ENCODE assay signal across 9 cellular contexts in genomic region chr20:3784226-3784853, GRCh38. TPM values are rescaled to one million over a fixed set of nuclear protein-coding genes. Genes with fewer than 3 reads are reported as not detected.
DNase-seq lines count a peak whose midpoint lies in the region; ATAC-seq, FAIRE-seq and TF ChIP-seq lines count a peak whose summit lies in the region.
"Had no signal": no experiment of that assay in that cellular context is flagged by ENCODE, and none has a peak within 500 bp of the region (broad histone marks: within the 10 kb centered on the region; RNA-seq: fewer than 3 reads in every experiment).

No MANE protein-coding gene starts in this region.

- peak overlapping the region; percentile 17 for H3K4me3 Mint-ChIP-seq in progenitor cell of endocrine pancreas (ENCODE audit: low read depth)

- H3K56ac ChIP-seq in H1 (replicated peaks; ENCODE audit: insufficient read length, low read depth, low read length), result no peak overlapping the region

- no peaks in the 10 kb centered on the region for H3K9me3 Mint-ChIP-seq in progenitor cell of endocrine pancreas (ENCODE audit: low read depth)

- no peak overlapping the region for H2BK20ac ChIP-seq in H1 (ENCODE audit: low read length)

- CTCF ChIA-PET in H1 (lab: Charles Lee; ENCODE audit: partially characterized antibody), result interaction anchor here (1.3 to 9.5 kb wide), 4 partner anchors 33 to 300 kb away, joined by 3 to 128 read pairs (median 17); partner anchors contain the start of gene AP5S1

- H3K18ac ChIP-seq in H1 (ENCODE audit: extremely low read depth, low read length), result no peak overlapping the region

- TF ChIP-seq RAD21 in H1 (IDR thresholded peaks at IDR 0.05 in 1 of 2, conservative IDR thresholded peaks at IDR 0.05 in 1 of 2; ENCODE audit: low read depth in 2 of 2, low read length in 2 of 2), result no peak

- H3K27me3 Mint-ChIP-seq in progenitor cell of endocrine pancreas, result peaks cover 16% of the 10 kb centered on the region

- H2AK5ac ChIP-seq in H1 (ENCODE audit: low read depth, low read length), result no peak overlapping the region

- no peak overlapping the region for H4K5ac ChIP-seq in H1 (ENCODE audit: insufficient read length, low read depth, low read length)

- H3K4me3 ChIP-seq in H1 (ENCODE audit: extremely low read depth in 1 of 4, insufficient read depth in 2 of 4, low read depth in 3 of 4, low read length in 4 of 4), result no peak overlapping the region
- H3K4me3 ChIP-seq: mucosa of descending colon had no signal

- POLR2A ChIA-PET in H1 (lab: Charles Lee; ENCODE audit: partially characterized antibody), result interaction anchor here (0.9 to 3.9 kb wide), 7 partner anchors 15 to 144 kb away, joined by 3 to 20 read pairs (median 3); partner anchors contain the start of genes ADISSP and AP5S1

- TF ChIP-seq CTCF in H1 (IDR thresholded peaks at IDR 0.05; ENCODE audit: control extremely low read depth in 1 of 3, insufficient read depth in 1 of 3, low read depth in 1 of 3, low read length in 3 of 3), result no peak
- no peak for TF ChIP-seq CTCF in progenitor cell of endocrine pancreas (IDR thresholded peaks at IDR 0.05; ENCODE audit: unreplicated experiment)

- WGBS in H1 (ENCODE audit: extremely low coverage in 1 of 2, insufficient coverage in 1 of 2, insufficient read length in 1 of 2, insufficient replicate concordance in 2 of 2, low coverage in 1 of 2, low lambda C conversion rate in 2 of 2, missing lambda C conversion rate in 1 of 2), 2 experiments, result 87% methylated on average over 12 of the region's 17 CpGs; no CpG with 5 or more reads in 1 of the 2 experiments

- DNase-seq in COLO668 (lab: John Stamatoyannopoulos, UW; ENCODE audit: unreplicated experiment) (peak; percentile 40), H1 (ENCODE audit: low read depth in 1 of 2, low spot score in 2 of 2) (no peak), progenitor cell of endocrine pancreas (ENCODE audit: low spot score, unreplicated experiment) (no peak), dedifferentiated amniotic fluid mesenchymal stem cell (ENCODE audit: extremely low spot score) (no peak), NCI-H1436 (lab: John Stamatoyannopoulos, UW) (no peak)

- no peak for TF ChIP-seq POLR2A in H1 (IDR thresholded peaks at IDR 0.05; ENCODE audit: control extremely low read depth in 1 of 2, low read depth in 2 of 2, low read length in 2 of 2)

- no peak overlapping the region for H2AFZ ChIP-seq in H1 (ENCODE audit: low read length)

- H3K9me3 ChIP-seq in H1 (ENCODE audit: insufficient read depth in 2 of 2, low read depth in 1 of 2, low read length in 1 of 2), result no peaks in the 10 kb centered on the region
- H3K9me3 ChIP-seq: mucosa of descending colon had no signal

- TF ChIP-seq EP300 in H1 (IDR thresholded peaks at IDR 0.05; ENCODE audit: borderline replicate concordance in 1 of 2, low read depth in 2 of 2, low read length in 2 of 2), result no peak

- H3K9ac ChIP-seq in H1 (replicated peaks in 1 of 4; ENCODE audit: extremely low read depth in 1 of 4, low read depth in 3 of 4, low read length in 3 of 4), result no peak overlapping the region

- H3K4me1 Mint-ChIP-seq in progenitor cell of endocrine pancreas (ENCODE audit: low read depth), result peaks cover 19% of the 10 kb centered on the region

- H3K79me2 ChIP-seq in H1 (ENCODE audit: control insufficient read depth in 1 of 2, insufficient read depth in 2 of 2, low read length in 2 of 2), result peaks cover 0 to 10% of the 10 kb centered on the region in 2 experiments; a peak in 1 of 4 replicates

- no peak overlapping the region for H3K4ac ChIP-seq in H1 (replicated peaks; ENCODE audit: insufficient read length, low read depth, low read length)

- H2BK5ac ChIP-seq in H1 (ENCODE audit: low read depth, low read length), result no peak overlapping the region; the same call in 1 of the 2 replicates

- no peak overlapping the region; a peak in 1 of 4 replicates for H3K4me2 ChIP-seq in H1 (ENCODE audit: insufficient read depth in 1 of 2, low read depth in 2 of 2, low read length in 2 of 2)

- peak overlapping the region; percentile 60; the same call in 1 of the 2 replicates for H2BK12ac ChIP-seq in H1 (ENCODE audit: low read depth, low read length)

- H4K91ac ChIP-seq in H1 (replicated peaks; ENCODE audit: insufficient read length, low read length), result no peak overlapping the region

- peaks cover 6% of the 10 kb centered on the region; the same call in 1 of the 2 replicates for H3K23me2 ChIP-seq in H1 (ENCODE audit: low read depth, low read length)

- no peak overlapping the region for H3K27ac ChIP-seq in H1 (ENCODE audit: low read depth, low read length)

- H4K8ac ChIP-seq in H1 (ENCODE audit: extremely low read depth, insufficient read depth, low read length), result no peak overlapping the region; the same call in 1 of the 2 replicates

- peaks cover 11% of the 10 kb centered on the region for H3K79me1 ChIP-seq in H1 (ENCODE audit: low read depth, low read length)

- no peak for FAIRE-seq in H1 (lab: Jason Lieb, UNC)

- no peak overlapping the region for H3K27ac Mint-ChIP-seq in progenitor cell of endocrine pancreas

- H3K14ac ChIP-seq in H1 (ENCODE audit: insufficient read length), result no peak overlapping the region

- H4K20me1 ChIP-seq in H1 (replicated peaks in 1 of 2; ENCODE audit: control insufficient read depth in 1 of 2, insufficient read depth in 2 of 2, low read length in 2 of 2), result peaks cover 7 to 11% of the 10 kb centered on the region in 2 experiments

- H3K36me3 ChIP-seq in H1 (ENCODE audit: control insufficient read depth in 2 of 4, insufficient read depth in 4 of 4, low read length in 3 of 4), result peaks cover 0 to 5% (median 0%) of the 10 kb centered on the region in 4 experiments; a peak in 2 of 8 replicates

- ATAC-seq in GM19351 (IDR thresholded peaks at IDR 0.05; ENCODE audit: unreplicated experiment) (no peak), HG02981 (IDR thresholded peaks at IDR 0.05; ENCODE audit: unreplicated experiment) (no peak)
- ATAC-seq: mucosa of descending colon had no signal

- peaks cover 0 to 16% (median 6%) of the 10 kb centered on the region in 4 experiments; a peak in 6 of 7 replicates for H3K4me1 ChIP-seq in H1 (replicated peaks in 1 of 4; ENCODE audit: control insufficient read depth in 3 of 4, insufficient read depth in 4 of 4, low read length in 3 of 4)

- H3K27me3 ChIP-seq in H1 (replicated peaks in 1 of 4; ENCODE audit: control insufficient read depth in 3 of 4, extremely low read depth in 1 of 4, insufficient read depth in 3 of 4, low read length in 3 of 4), result peaks cover 0 to 9% (median 5%) of the 10 kb centered on the region in 4 experiments; a peak in 5 of 7 replicates

- H2BK120ac ChIP-seq in H1 (replicated peaks; ENCODE audit: low read depth, low read length), result no peak overlapping the region

- no peak overlapping the region for H3K23ac ChIP-seq in H1 (ENCODE audit: insufficient read length)

- H3K36me3 Mint-ChIP-seq in progenitor cell of endocrine pancreas (ENCODE audit: insufficient read depth), result peaks cover 4% of the 10 kb centered on the region

- no peak overlapping the region for H2BK15ac ChIP-seq in H1 (ENCODE audit: low read length)

RNA-seq across cellular contexts. Expression of gene CENPB, which starts 2.2 kb away (rescaled TPM):
- polyA plus RNA-seq in PFSK-1 (2012; ENCODE audit: insufficient read length, low read depth), result 141 TPM
- total RNA-seq in H1 (2021; fragmentation: NEBNext Ultra II Directional; extraction: Animal tissue kit (Norgen Biotek cat#: 25700)), result 51.6 and 52.8 TPM in 2 replicates
- polyA plus RNA-seq in H1 (2011; rRNA removed), result 17.7 and 25.2 TPM in 2 replicates
- polyA plus RNA-seq in H1 (2011; cell fraction: cytosol; rRNA removed), result 27.2 TPM
- 20.7 TPM for polyA plus RNA-seq in H1 (2011; cell fraction: nucleus; rRNA removed)
- polyA plus RNA-seq in H1 (2012, experiment 1 of 2), result 30.1 to 45.6 TPM (median 44.3 TPM) in 4 replicates
- polyA plus RNA-seq in H1 (2012, experiment 2 of 2), result 37.2 TPM
- polyA plus RNA-seq in H1 (2013, experiment 1 of 2), result 25.0 TPM
- polyA plus RNA-seq in H1 (2013, experiment 2 of 2), result 25.0 TPM
- polyA minus RNA-seq in H1 (2011; rRNA and poly(A)+ RNA removed), result 18.1 and 24.6 TPM in 2 replicates
- 29.3 TPM for polyA minus RNA-seq in H1 (2011; cell fraction: cytosol; rRNA and poly(A)+ RNA removed)
- polyA minus RNA-seq in H1 (2011; cell fraction: nucleus; rRNA and poly(A)+ RNA removed), result 17.5 TPM
- total RNA-seq in progenitor cell of endocrine pancreas, result 49.6 and 53.8 TPM in 2 replicates

RNA-seq across cellular contexts. Expression of gene SPEF1, which starts 3.1 kb away (rescaled TPM):
- 0.29 TPM for polyA plus RNA-seq in PFSK-1 (2012; ENCODE audit: insufficient read length, low read depth)
- 0.65 and 0.71 TPM in 2 replicates for total RNA-seq in H1 (2021; fragmentation: NEBNext Ultra II Directional; extraction: Animal tissue kit (Norgen Biotek cat#: 25700))
- 0.50 and 0.51 TPM in 2 replicates for polyA plus RNA-seq in H1 (2011; rRNA removed)
- 0.78 TPM for polyA plus RNA-seq in H1 (2011; cell fraction: cytosol; rRNA removed)
- 0.88 TPM for polyA plus RNA-seq in H1 (2011; cell fraction: nucleus; rRNA removed)
- polyA plus RNA-seq in H1 (2012, experiment 1 of 2), result 0.56 to 0.80 TPM (median 0.68 TPM) in 4 replicates
- polyA plus RNA-seq in H1 (2012, experiment 2 of 2), result 0.64 TPM
- 0.43 TPM for polyA plus RNA-seq in H1 (2013, experiment 1 of 2)
- polyA plus RNA-seq in H1 (2013, experiment 2 of 2), result 0.37 TPM
- 0.37 TPM in 1 of 2 replicates, not detected in the other for polyA minus RNA-seq in H1 (2011; rRNA and poly(A)+ RNA removed)
- not detected for polyA minus RNA-seq in H1 (2011; cell fraction: cytosol; rRNA and poly(A)+ RNA removed)
- 0.50 TPM for polyA minus RNA-seq in H1 (2011; cell fraction: nucleus; rRNA and poly(A)+ RNA removed)
- total RNA-seq in progenitor cell of endocrine pancreas, result 1.7 and 1.9 TPM in 2 replicates

RNA-seq across cellular contexts. Expression of gene CDC25B, which starts 11.8 kb away (rescaled TPM):
- 168 TPM for polyA plus RNA-seq in PFSK-1 (2012; ENCODE audit: insufficient read length, low read depth)
- total RNA-seq in H1 (2021; fragmentation: NEBNext Ultra II Directional; extraction: Animal tissue kit (Norgen Biotek cat#: 25700)), result 30.3 and 31.2 TPM in 2 replicates
- 21.7 and 32.4 TPM in 2 replicates for polyA plus RNA-seq in H1 (2011; rRNA removed)
- 21.8 TPM for polyA plus RNA-seq in H1 (2011; cell fraction: cytosol; rRNA removed)
- polyA plus RNA-seq in H1 (2011; cell fraction: nucleus; rRNA removed), result 69.1 TPM
- polyA plus RNA-seq in H1 (2012, experiment 1 of 2), result 28.3 to 33.6 TPM (median 29.7 TPM) in 4 replicates
- 28.7 TPM for polyA plus RNA-seq in H1 (2012, experiment 2 of 2)
- polyA plus RNA-seq in H1 (2013, experiment 1 of 2), result 18.1 TPM
- polyA plus RNA-seq in H1 (2013, experiment 2 of 2), result 16.5 TPM
- 12.9 and 21.6 TPM in 2 replicates for polyA minus RNA-seq in H1 (2011; rRNA and poly(A)+ RNA removed)
- polyA minus RNA-seq in H1 (2011; cell fraction: cytosol; rRNA and poly(A)+ RNA removed), result 19.9 TPM
- polyA minus RNA-seq in H1 (2011; cell fraction: nucleus; rRNA and poly(A)+ RNA removed), result 16.8 TPM
- total RNA-seq in progenitor cell of endocrine pancreas, result 36.7 and 37.6 TPM in 2 replicates

RNA-seq across cellular contexts. Expression of gene ADISSP, which starts 16.8 kb away (rescaled TPM):
- polyA plus RNA-seq in PFSK-1 (2012; ENCODE audit: insufficient read length, low read depth), result 203 TPM
- 111 and 117 TPM in 2 replicates for total RNA-seq in H1 (2021; fragmentation: NEBNext Ultra II Directional; extraction: Animal tissue kit (Norgen Biotek cat#: 25700))
- polyA plus RNA-seq in H1 (2011; rRNA removed), result 141 and 202 TPM in 2 replicates
- 101 TPM for polyA plus RNA-seq in H1 (2011; cell fraction: cytosol; rRNA removed)
- 110 TPM for polyA plus RNA-seq in H1 (2011; cell fraction: nucleus; rRNA removed)
- polyA plus RNA-seq in H1 (2012, experiment 1 of 2), result 73.7 to 130 TPM (median 117 TPM) in 4 replicates
- 104 TPM for polyA plus RNA-seq in H1 (2012, experiment 2 of 2)
- 98.3 TPM for polyA plus RNA-seq in H1 (2013, experiment 1 of 2)
- polyA plus RNA-seq in H1 (2013, experiment 2 of 2), result 102 TPM
- polyA minus RNA-seq in H1 (2011; rRNA and poly(A)+ RNA removed), result 43.6 and 51.4 TPM in 2 replicates
- 71.0 TPM for polyA minus RNA-seq in H1 (2011; cell fraction: cytosol; rRNA and poly(A)+ RNA removed)
- polyA minus RNA-seq in H1 (2011; cell fraction: nucleus; rRNA and poly(A)+ RNA removed), result 41.3 TPM
- 18.9 and 20.2 TPM in 2 replicates for total RNA-seq in progenitor cell of endocrine pancreas

RNA-seq across cellular contexts. Expression of gene AP5S1, which starts 36.0 kb away (rescaled TPM):
- polyA plus RNA-seq in PFSK-1 (2012; ENCODE audit: insufficient read length, low read depth), result 23.8 TPM
- 3.4 and 3.7 TPM in 2 replicates for total RNA-seq in H1 (2021; fragmentation: NEBNext Ultra II Directional; extraction: Animal tissue kit (Norgen Biotek cat#: 25700))
- polyA plus RNA-seq in H1 (2011; rRNA removed), result 3.3 and 4.0 TPM in 2 replicates
- polyA plus RNA-seq in H1 (2011; cell fraction: cytosol; rRNA removed), result 3.0 TPM
- 3.1 TPM for polyA plus RNA-seq in H1 (2011; cell fraction: nucleus; rRNA removed)
- polyA plus RNA-seq in H1 (2012, experiment 1 of 2), result 3.0 to 4.2 TPM (median 3.7 TPM) in 4 replicates
- polyA plus RNA-seq in H1 (2012, experiment 2 of 2), result 2.7 TPM
- polyA plus RNA-seq in H1 (2013, experiment 1 of 2), result 1.9 TPM
- polyA plus RNA-seq in H1 (2013, experiment 2 of 2), result 1.6 TPM
- polyA minus RNA-seq in H1 (2011; rRNA and poly(A)+ RNA removed), result 2.3 and 4.1 TPM in 2 replicates
- 3.4 TPM for polyA minus RNA-seq in H1 (2011; cell fraction: cytosol; rRNA and poly(A)+ RNA removed)
- 3.4 TPM for polyA minus RNA-seq in H1 (2011; cell fraction: nucleus; rRNA and poly(A)+ RNA removed)
- 12.3 and 13.2 TPM in 2 replicates for total RNA-seq in progenitor cell of endocrine pancreas
